1 cellular context compared by ENCODE assay signal in the genomic region with DNA sequence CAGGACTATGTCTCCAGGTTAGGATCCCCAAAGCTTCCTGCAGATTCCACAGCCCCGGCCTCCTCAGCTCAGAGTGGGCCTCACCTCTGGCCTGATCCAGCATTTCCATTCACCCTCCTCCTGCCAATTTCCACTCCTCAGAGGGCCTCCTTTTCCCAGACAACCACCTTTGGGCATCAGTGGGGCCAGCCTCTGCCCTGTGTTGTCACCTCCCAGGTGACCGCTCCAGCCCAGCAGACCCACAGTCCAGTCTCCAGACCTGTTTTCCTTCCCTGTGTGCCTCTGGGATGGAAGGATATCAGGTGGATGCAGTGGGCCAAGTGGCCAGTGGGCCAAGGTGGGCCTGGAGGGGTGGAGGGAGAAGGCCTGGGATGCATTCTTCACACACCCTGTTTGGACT.
TF ChIP-seq lines count a peak whose summit lies in the region.

No MANE protein-coding gene starts in this region.

TF ChIP-seq in IMR-90, 13 proteins besides CTCF, POLR2A, EP300 and RAD21:
- no peak for TF ChIP-seq MAZ (IDR thresholded peaks at IDR 0.05; ENCODE audit: borderline replicate concordance, low read depth, low read length)
- no peak for TF ChIP-seq CHD1 (IDR thresholded peaks at IDR 0.05; ENCODE audit: low read depth, low read length)
- TF ChIP-seq RFX5 (IDR thresholded peaks at IDR 0.05; ENCODE audit: low read depth, low read length), result no peak
- TF ChIP-seq MXI1 (IDR thresholded peaks at IDR 0.05; ENCODE audit: borderline replicate concordance, low read depth, low read length), result no peak
- no peak for TF ChIP-seq RCOR1 (IDR thresholded peaks at IDR 0.05; ENCODE audit: insufficient replicate concordance, low read length)
- no peak for TF ChIP-seq MAFK (IDR thresholded peaks at IDR 0.05; ENCODE audit: low read depth, low read length)
- no peak for TF ChIP-seq BHLHE40 (IDR thresholded peaks at IDR 0.05; ENCODE audit: low read depth, low read length)
- TF ChIP-seq FOS (IDR thresholded peaks at IDR 0.05; ENCODE audit: low read depth, low read length), result no peak
- no peak for TF ChIP-seq CEBPB (IDR thresholded peaks at IDR 0.05; ENCODE audit: low read depth, low read length)
- TF ChIP-seq, protein P1, sequence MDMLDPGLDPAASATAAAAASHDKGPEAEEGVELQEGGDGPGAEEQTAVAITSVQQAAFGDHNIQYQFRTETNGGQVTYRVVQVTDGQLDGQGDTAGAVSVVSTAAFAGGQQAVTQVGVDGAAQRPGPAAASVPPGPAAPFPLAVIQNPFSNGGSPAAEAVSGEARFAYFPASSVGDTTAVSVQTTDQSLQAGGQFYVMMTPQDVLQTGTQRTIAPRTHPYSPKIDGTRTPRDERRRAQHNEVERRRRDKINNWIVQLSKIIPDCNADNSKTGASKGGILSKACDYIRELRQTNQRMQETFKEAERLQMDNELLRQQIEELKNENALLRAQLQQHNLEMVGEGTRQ (IDR thresholded peaks at IDR 0.05; ENCODE audit: low read depth, low read length), result no peak
- no peak for TF ChIP-seq NFE2L2 (IDR thresholded peaks at IDR 0.05; ENCODE audit: low read depth, low read length)
- TF ChIP-seq, protein P2, sequence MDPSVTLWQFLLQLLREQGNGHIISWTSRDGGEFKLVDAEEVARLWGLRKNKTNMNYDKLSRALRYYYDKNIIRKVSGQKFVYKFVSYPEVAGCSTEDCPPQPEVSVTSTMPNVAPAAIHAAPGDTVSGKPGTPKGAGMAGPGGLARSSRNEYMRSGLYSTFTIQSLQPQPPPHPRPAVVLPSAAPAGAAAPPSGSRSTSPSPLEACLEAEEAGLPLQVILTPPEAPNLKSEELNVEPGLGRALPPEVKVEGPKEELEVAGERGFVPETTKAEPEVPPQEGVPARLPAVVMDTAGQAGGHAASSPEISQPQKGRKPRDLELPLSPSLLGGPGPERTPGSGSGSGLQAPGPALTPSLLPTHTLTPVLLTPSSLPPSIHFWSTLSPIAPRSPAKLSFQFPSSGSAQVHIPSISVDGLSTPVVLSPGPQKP (IDR thresholded peaks at IDR 0.05; ENCODE audit: borderline replicate concordance, low read depth, low read length), result no peak
- no peak for TF ChIP-seq SMC3 (IDR thresholded peaks at IDR 0.05; ENCODE audit: low read depth, low read length)
